In the genomic region with DNA sequence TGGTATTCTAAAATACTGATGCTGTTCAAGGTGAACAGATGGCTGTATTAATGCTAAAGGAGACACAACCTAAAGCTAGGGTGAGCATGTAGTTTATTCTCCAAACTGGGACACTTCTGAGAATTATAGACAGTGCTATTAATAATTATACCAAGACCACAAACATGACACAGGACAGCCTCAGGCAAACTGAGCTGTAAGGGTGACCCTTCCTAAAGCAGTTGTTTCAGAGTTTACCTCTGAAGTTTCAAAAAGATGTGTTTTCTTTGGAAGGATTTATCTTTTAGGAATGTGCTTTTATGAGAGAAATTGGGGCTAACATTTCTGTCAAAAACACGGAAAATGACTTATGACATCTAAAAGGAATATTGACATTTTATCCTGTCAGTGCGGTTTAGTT, we compare ENCODE assay signal across 20 cellular contexts.
"Had no signal": no experiment of that assay in that cellular context is flagged by ENCODE, and none has a peak within 500 bp of the region (broad histone marks: within the 10 kb centered on the region; RNA-seq: fewer than 3 reads in every experiment).

No MANE protein-coding gene starts in this region.

- H3K9me3 Mint-ChIP-seq: activated CD8-positive, alpha-beta T cell treated with anti-CD3 and anti-CD28 coated beads for 36 hours; activated T-cell treated with anti-CD3 and anti-CD28 coated beads, Interleukin-2, amount 50 U/mL, for 4 hours; naive thymus-derived CD8-positive, alpha-beta T cell had no signal

- H3K27me3 ChIP-seq: heart left ventricle, neutrophil, right atrium auricular region had no signal

- ATAC-seq: activated CD8-positive, alpha-beta T cell treated with anti-CD3 and anti-CD28 coated beads for 36 hours; activated T-cell treated with anti-CD3 and anti-CD28 coated beads, Interleukin-2, amount 50 U/mL, for 4 hours; heart left ventricle; mucosa of descending colon; naive thymus-derived CD8-positive, alpha-beta T cell had no signal

- DNase-seq: activated CD4-positive, alpha-beta T cell treated with anti-CD3 and anti-CD28 coated beads for 4 hours; activated CD8-positive, alpha-beta T cell treated with anti-CD3 and anti-CD28 coated beads for 36 hours; activated effector memory CD4-positive, alpha-beta T cell treated with anti-CD3 and anti-CD28 coated beads, Interleukin-2, amount 50 U/mL, for 16 hours; activated T-cell treated with anti-CD3 and anti-CD28 coated beads, Interleukin-2, amount 50 U/mL, for 4 hours; cortex of kidney; effector CD4-positive, alpha-beta T cell; foreskin melanocyte; heart left ventricle; mucosa of descending colon; naive thymus-derived CD8-positive, alpha-beta T cell; stimulated activated CD4-positive, alpha-beta T cell treated with anti-CD3 and anti-CD28 coated beads, Interleukin-4, amount 100 ng/mL, for 24 hours; stimulated activated naive CD4-positive, alpha-beta T cell; substantia nigra; trophoblast cell had no signal

- H3K4me3 Mint-ChIP-seq: activated CD8-positive, alpha-beta T cell treated with anti-CD3 and anti-CD28 coated beads for 36 hours; activated naive CD8-positive, alpha-beta T cell; activated T-cell treated with anti-CD3 and anti-CD28 coated beads, Interleukin-2, amount 50 U/mL, for 4 hours; brain; naive thymus-derived CD8-positive, alpha-beta T cell had no signal

- H3K27me3 Mint-ChIP-seq: activated CD8-positive, alpha-beta T cell treated with anti-CD3 and anti-CD28 coated beads for 36 hours; activated naive CD8-positive, alpha-beta T cell; brain; naive thymus-derived CD8-positive, alpha-beta T cell had no signal

- H3K36me3 ChIP-seq: neutrophil, right atrium auricular region had no signal

- H3K4me3 ChIP-seq: heart left ventricle, mucosa of descending colon, right atrium auricular region, skin epidermis had no signal

- H3K9me3 ChIP-seq: heart left ventricle, mucosa of descending colon, neutrophil, right atrium auricular region had no signal

- H3K27ac ChIP-seq: heart left ventricle, neutrophil, right atrium auricular region, skin epidermis, VCaP had no signal

- H3K27ac Mint-ChIP-seq: activated CD8-positive, alpha-beta T cell treated with anti-CD3 and anti-CD28 coated beads for 36 hours; activated naive CD8-positive, alpha-beta T cell; brain had no signal
